In the genomic region with DNA sequence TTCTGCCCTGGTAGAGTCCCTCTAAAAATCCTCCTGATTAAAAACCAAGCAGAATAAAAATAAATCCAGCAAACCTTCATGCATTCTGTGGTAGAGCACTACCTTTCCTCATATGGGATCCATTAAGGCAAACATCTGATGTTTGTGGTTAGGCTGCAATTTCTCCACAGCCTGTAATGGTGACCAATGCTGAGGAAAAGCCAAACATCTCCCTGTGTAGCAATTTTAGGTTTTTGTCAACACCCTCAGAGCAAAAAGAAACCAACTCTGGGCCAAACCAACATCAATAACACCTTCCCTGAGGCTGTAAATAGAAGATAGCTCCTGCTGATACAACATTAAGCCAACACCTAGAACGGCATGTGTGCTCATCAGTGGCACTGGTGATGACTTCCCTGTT, we compare ENCODE assay signal across 24 cellular contexts.
A peak's percentile ranks its signal among the peaks of the same experiment; 100 is the strongest.
DNase-seq lines count a peak whose midpoint lies in the region; ATAC-seq, FAIRE-seq and TF ChIP-seq lines count a peak whose summit lies in the region.
"Had no signal": no experiment of that assay in that cellular context is flagged by ENCODE, and none has a peak within 500 bp of the region (broad histone marks: within the 10 kb centered on the region; RNA-seq: fewer than 3 reads in every experiment).

No MANE protein-coding gene starts in this region.

- H3K27ac ChIP-seq in H1 (ENCODE audit: low read depth, low read length), result no peak overlapping the region
- H3K27ac ChIP-seq in neutrophil, result peak overlapping the region; percentile 80
- H3K27ac ChIP-seq: BLaER1, pancreas, right lobe of liver, transverse colon had no signal

- no peak for TF ChIP-seq POLR2A in H1 (IDR thresholded peaks at IDR 0.05; ENCODE audit: control extremely low read depth in 1 of 2, low read depth in 2 of 2, low read length in 2 of 2)

- H2AK5ac ChIP-seq in H1 (ENCODE audit: low read depth, low read length), result no peak overlapping the region

- no peaks in the 10 kb centered on the region for H3K27me3 ChIP-seq in BJ (ENCODE audit: control insufficient read depth, insufficient read depth, low read length)
- no peaks in the 10 kb centered on the region; a peak in 1 of 7 replicates for H3K27me3 ChIP-seq in H1 (replicated peaks in 1 of 4; ENCODE audit: control insufficient read depth in 3 of 4, extremely low read depth in 1 of 4, insufficient read depth in 3 of 4, low read length in 3 of 4)
- no peaks in the 10 kb centered on the region for H3K27me3 ChIP-seq in neutrophil
- H3K27me3 ChIP-seq: BLaER1, pancreas, right lobe of liver, transverse colon had no signal

- H3K23me2 ChIP-seq in H1 (ENCODE audit: low read depth, low read length), result no peaks in the 10 kb centered on the region

- no peaks in the 10 kb centered on the region for H3K79me2 ChIP-seq in H1 (ENCODE audit: control insufficient read depth in 1 of 2, insufficient read depth in 2 of 2, low read length in 2 of 2)

- no peak overlapping the region for H2BK15ac ChIP-seq in H1 (ENCODE audit: low read length)

- TF ChIP-seq RAD21 in H1 (IDR thresholded peaks at IDR 0.05 in 1 of 2, conservative IDR thresholded peaks at IDR 0.05 in 1 of 2; ENCODE audit: low read depth in 2 of 2, low read length in 2 of 2), result no peak

- ATAC-seq in GM19463 (IDR thresholded peaks at IDR 0.05; ENCODE audit: unreplicated experiment), result no peak
- ATAC-seq: esophagus mucosa, pancreas, right lobe of liver had no signal

- no peak overlapping the region for H3K18ac ChIP-seq in H1 (ENCODE audit: extremely low read depth, low read length)

- 94% methylated on average over 1 of the region's 1 CpG; no CpG with 5 or more reads in 1 of the 2 experiments for WGBS in H1 (ENCODE audit: extremely low coverage in 1 of 2, insufficient coverage in 1 of 2, insufficient read length in 1 of 2, insufficient replicate concordance in 2 of 2, low coverage in 1 of 2, low lambda C conversion rate in 2 of 2, missing lambda C conversion rate in 1 of 2), 2 experiments

- no peak for FAIRE-seq in H1 (lab: Jason Lieb, UNC)
- FAIRE-seq: islet of Langerhans, pancreas, TTC549 had no signal

- no peak overlapping the region for H2BK20ac ChIP-seq in H1 (ENCODE audit: low read length)

- H3K23ac ChIP-seq in H1 (ENCODE audit: insufficient read length), result no peak overlapping the region

- H4K8ac ChIP-seq in H1 (ENCODE audit: extremely low read depth, insufficient read depth, low read length), result no peak overlapping the region

- peak overlapping the region; percentile 58 for H2AFZ ChIP-seq in H1 (ENCODE audit: low read length)

- H3K36me3 ChIP-seq in BJ (ENCODE audit: control insufficient read depth, insufficient read depth, low read length) (no peaks in the 10 kb centered on the region), H1 (ENCODE audit: control insufficient read depth in 2 of 4, insufficient read depth in 4 of 4, low read length in 3 of 4) (no peaks in the 10 kb centered on the region), neutrophil (peaks cover 42% of the 10 kb centered on the region)
- H3K36me3 ChIP-seq: BLaER1, pancreas, transverse colon had no signal

- H2BK12ac ChIP-seq in H1 (ENCODE audit: low read depth, low read length), result no peak overlapping the region

- CTCF ChIA-PET in BJ (lab: Yijun Ruan, JAX) (interaction anchor here (1.2 kb wide), 1 partner anchor 95 kb away, joined by 3 read pairs; no protein-coding TSS in a partner anchor), H1 (lab: Charles Lee; ENCODE audit: partially characterized antibody) (no interaction called here)

- DNase-seq in BJ (ENCODE audit: low read depth), result peak; percentile 73
- peak; percentile 9 for DNase-seq in HS-5 (ENCODE audit: low read depth)
- no peak for DNase-seq in H1 (ENCODE audit: low read depth in 1 of 2, low spot score in 2 of 2)
- no peak for DNase-seq in NOMO-1 (lab: John Stamatoyannopoulos, UW; ENCODE audit: unreplicated experiment in 2 of 2)
- no peak for DNase-seq in NCI-H2196 (lab: John Stamatoyannopoulos, UW; ENCODE audit: unreplicated experiment)
- DNase-seq in MV-4-11 (lab: John Stamatoyannopoulos, UW), result no peak
- DNase-seq: activated CD4-positive, alpha-beta T cell treated with anti-CD3 and anti-CD28 coated beads, Interleukin-2, amount 10 ng/mL, durations not matched to agents 24 days and 14 days; central memory CD4-positive, alpha-beta T cell; effector CD4-positive, alpha-beta T cell; GDM1; KBM-7; naive B cell; NCI-H1092 treated with DMSO at 0.1 percent for 48 hours; pancreas; right lobe of liver; SHP77 treated with DMSO at 0.1 percent for 48 hours; transverse colon had no signal

- H3K4me1 ChIP-seq in H1 (replicated peaks in 1 of 4; ENCODE audit: control insufficient read depth in 3 of 4, insufficient read depth in 4 of 4, low read length in 3 of 4) (no peaks in the 10 kb centered on the region; a peak in 1 of 7 replicates), neutrophil (ENCODE audit: control insufficient read depth in 1 of 2, insufficient read depth in 1 of 2, low read depth in 1 of 2, low read length in 1 of 2) (peaks cover 12 to 13% of the 10 kb centered on the region in 2 experiments)
- H3K4me1 ChIP-seq: BLaER1, pancreas, right lobe of liver, transverse colon had no signal

- H3K4me3 ChIP-seq in BJ (ENCODE audit: low read depth, low read length) (no peak overlapping the region), H1 (ENCODE audit: extremely low read depth in 1 of 4, insufficient read depth in 2 of 4, low read depth in 3 of 4, low read length in 4 of 4) (no peak overlapping the region), neutrophil (ENCODE audit: low read depth in 1 of 2, low read length in 1 of 2) (no peak overlapping the region)
- H3K4me3 ChIP-seq: BLaER1, lung, pancreas, right lobe of liver, transverse colon had no signal

- no peak for TF ChIP-seq EP300 in H1 (IDR thresholded peaks at IDR 0.05; ENCODE audit: borderline replicate concordance in 1 of 2, low read depth in 2 of 2, low read length in 2 of 2)

- H3K9me3 ChIP-seq in H1 (ENCODE audit: insufficient read depth in 2 of 2, low read depth in 1 of 2, low read length in 1 of 2), result no peaks in the 10 kb centered on the region
- no peaks in the 10 kb centered on the region for H3K9me3 ChIP-seq in neutrophil
- H3K9me3 ChIP-seq: BLaER1, pancreas, right lobe of liver, transverse colon had no signal

- H3K9ac ChIP-seq in H1 (replicated peaks in 1 of 4; ENCODE audit: extremely low read depth in 1 of 4, low read depth in 3 of 4, low read length in 3 of 4), result no peak overlapping the region
- H3K9ac ChIP-seq: BLaER1 had no signal

- no peak overlapping the region for H3K14ac ChIP-seq in H1 (ENCODE audit: insufficient read length)

- H3K79me1 ChIP-seq in H1 (ENCODE audit: low read depth, low read length), result no peaks in the 10 kb centered on the region

- no peaks in the 10 kb centered on the region for H4K20me1 ChIP-seq in H1 (replicated peaks in 1 of 2; ENCODE audit: control insufficient read depth in 1 of 2, insufficient read depth in 2 of 2, low read length in 2 of 2)
- H4K20me1 ChIP-seq: BLaER1 had no signal

- H4K91ac ChIP-seq in H1 (replicated peaks; ENCODE audit: insufficient read length, low read length), result no peak overlapping the region

- no peak overlapping the region for H3K56ac ChIP-seq in H1 (replicated peaks; ENCODE audit: insufficient read length, low read depth, low read length)

- no peak overlapping the region for H2BK5ac ChIP-seq in H1 (ENCODE audit: low read depth, low read length)

- TF ChIP-seq CTCF in BJ (IDR thresholded peaks at IDR 0.05; ENCODE audit: insufficient read depth, low read depth, low read length) (no peak), H1 (IDR thresholded peaks at IDR 0.05; ENCODE audit: control extremely low read depth in 1 of 3, insufficient read depth in 1 of 3, low read depth in 1 of 3, low read length in 3 of 3) (no peak), neutrophil (IDR thresholded peaks at IDR 0.05) (no peak)

- no peak overlapping the region for H2BK120ac ChIP-seq in H1 (replicated peaks; ENCODE audit: low read depth, low read length)

- H3K4ac ChIP-seq in H1 (replicated peaks; ENCODE audit: insufficient read length, low read depth, low read length), result no peak overlapping the region

- POLR2A ChIA-PET in BJ (lab: Charles Lee), result no interaction called here
- POLR2A ChIA-PET in H1 (lab: Charles Lee; ENCODE audit: partially characterized antibody), result no interaction called here

- no peak overlapping the region for H4K5ac ChIP-seq in H1 (ENCODE audit: insufficient read length, low read depth, low read length)

- no peak overlapping the region for H3K4me2 ChIP-seq in H1 (ENCODE audit: insufficient read depth in 1 of 2, low read depth in 2 of 2, low read length in 2 of 2)
- H3K4me2 ChIP-seq: BLaER1 had no signal

TF ChIP-seq in H1, 55 proteins besides CTCF, POLR2A, EP300 and RAD21:
- no peak for TF ChIP-seq GABPA (IDR thresholded peaks at IDR 0.05; ENCODE audit: borderline replicate concordance, insufficient read depth, low read length)
- TF ChIP-seq TEAD4 (IDR thresholded peaks at IDR 0.05; ENCODE audit: low read depth, low read length), result no peak

Comparison
In these comparisons a context has a peak if more than half of its experiments do, and no peak if none do; other contexts are left out.
1. DNase-seq: peak in BJ (single experiment) and HS-5 (single experiment); none in H1 (0 of 2), NOMO-1 (0 of 2), NCI-H2196 (single experiment) and MV-4-11 (single experiment).